ENCODE assay signal across 1 cellular context in genomic region chr19:10095948-10096614, GRCh38.
TF ChIP-seq lines count a peak whose summit lies in the region.

No MANE protein-coding gene starts in this region.

TF ChIP-seq in K562, 482 proteins besides CTCF, POLR2A, EP300 and RAD21 (continued from another document and continues in another):
- TF ChIP-seq MGA (IDR thresholded peaks at IDR 0.05) (peak; percentile 95), CBFA2T2 (conservative IDR thresholded peaks at IDR 0.05) (no peak), ZBED1 (IDR thresholded peaks at IDR 0.05) (0 out of 2 replicates have a peak, but pooled peaks have one; percentile 66), POU5F1 (IDR thresholded peaks at IDR 0.05; ENCODE audit: borderline replicate concordance, low read depth, low read length, partially characterized antibody) (peak; percentile 61), ERF (CRISPR knock-in tag; IDR thresholded peaks at IDR 0.05) (peak; percentile 95), KLF13 (tag; IDR thresholded peaks at IDR 0.05; ENCODE audit: borderline replicate concordance, low read depth) (peak; percentile 50; the same call in 1 of the 2 replicates), USF1 (CRISPR knock-in tag; IDR thresholded peaks at IDR 0.05) (0 out of 2 replicates have a peak, but pooled peaks have one; percentile 40), ZFP36 (IDR thresholded peaks at IDR 0.05; ENCODE audit: low read depth, low read length, partially characterized antibody) (no peak), SP2 (IDR thresholded peaks at IDR 0.05; ENCODE audit: extremely low read depth, low read depth, low read length, poor library complexity, severe bottlenecking) (no peak), ZNF431 (CRISPR knock-in tag; IDR thresholded peaks at IDR 0.05) (peak; percentile 65; the same call in 1 of the 2 replicates), NR2C1 (IDR thresholded peaks at IDR 0.05) (no peak), NR2C1 (tag; IDR thresholded peaks at IDR 0.05) (no peak), ZNF146 (CRISPR knock-in tag; IDR thresholded peaks at IDR 0.05; ENCODE audit: unreplicated experiment) (no peak), PML (IDR thresholded peaks at IDR 0.05; ENCODE audit: low read length) (no peak), EGR1 (conservative IDR thresholded peaks at IDR 0.05) (peak; percentile 79), CREB3 (tag; conservative IDR thresholded peaks at IDR 0.05; ENCODE audit: low read depth) (no peak), CEBPB (tag; IDR thresholded peaks at IDR 0.05) (no peak), ATF3 (IDR thresholded peaks at IDR 0.05) (no peak), ATF3 (CRISPR knock-in tag; conservative IDR thresholded peaks at IDR 0.05) (no peak), IRF1 (CRISPR knock-in tag; IDR thresholded peaks at IDR 0.05; ENCODE audit: borderline replicate concordance) (no peak), PHF20 (IDR thresholded peaks at IDR 0.05; ENCODE audit: partially characterized antibody) (peak; percentile 70), JUN (IDR thresholded peaks at IDR 0.05; ENCODE audit: borderline replicate concordance, low read depth, low read length) (peak; percentile 6; the same call in 1 of the 2 replicates), JUN (CRISPR knock-in tag; IDR thresholded peaks at IDR 0.05; ENCODE audit: borderline replicate concordance) (0 out of 2 replicates have a peak, but pooled peaks have one; percentile 79), ZNF232 (CRISPR knock-in tag; IDR thresholded peaks at IDR 0.05) (no peak), PCBP1 (IDR thresholded peaks at IDR 0.05; ENCODE audit: low read depth, low read length, poor library complexity, severe bottlenecking) (peak; percentile 85), PRDM10 (IDR thresholded peaks at IDR 0.05; ENCODE audit: partially characterized antibody) (peak; percentile 70), HCFC1 (IDR thresholded peaks at IDR 0.05; ENCODE audit: low read depth, low read length) (peak; percentile 49; the same call in 1 of the 2 replicates), SMAD4 (CRISPR knock-in tag; conservative IDR thresholded peaks at IDR 0.05) (peak; percentile 74), NEUROD1 (IDR thresholded peaks at IDR 0.05; ENCODE audit: borderline replicate concordance, low read depth, low read length, partially characterized antibody) (peak; percentile 12), CBX1 (IDR thresholded peaks at IDR 0.05; ENCODE audit: low read depth) (no peak), TEAD4 (IDR thresholded peaks at IDR 0.05; ENCODE audit: low read length) (no peak; the same call in 1 of the 2 replicates), TEAD4 (CRISPR knock-in tag; IDR thresholded peaks at IDR 0.05; ENCODE audit: borderline replicate concordance) (peak; percentile 48; the same call in 1 of the 2 replicates), CTCFL (IDR thresholded peaks at IDR 0.05; ENCODE audit: borderline replicate concordance, insufficient read depth, low read depth, low read length, poor library complexity, severe bottlenecking) (no peak), POLR2AphosphoS5 (IDR thresholded peaks at IDR 0.05; ENCODE audit: control insufficient read depth, insufficient read depth, low read depth, low read length) (no peak), ZBTB1 (CRISPR knock-in tag; IDR thresholded peaks at IDR 0.05; ENCODE audit: borderline replicate concordance, low read depth) (peak; percentile 35; the same call in 1 of the 2 replicates), MTA3 (IDR thresholded peaks at IDR 0.05; ENCODE audit: borderline replicate concordance) (peak; percentile 68), RBM22 (IDR thresholded peaks at IDR 0.05; ENCODE audit: low read depth, low read length, poor library complexity, severe bottlenecking) (no peak)
